In the genomic region with DNA sequence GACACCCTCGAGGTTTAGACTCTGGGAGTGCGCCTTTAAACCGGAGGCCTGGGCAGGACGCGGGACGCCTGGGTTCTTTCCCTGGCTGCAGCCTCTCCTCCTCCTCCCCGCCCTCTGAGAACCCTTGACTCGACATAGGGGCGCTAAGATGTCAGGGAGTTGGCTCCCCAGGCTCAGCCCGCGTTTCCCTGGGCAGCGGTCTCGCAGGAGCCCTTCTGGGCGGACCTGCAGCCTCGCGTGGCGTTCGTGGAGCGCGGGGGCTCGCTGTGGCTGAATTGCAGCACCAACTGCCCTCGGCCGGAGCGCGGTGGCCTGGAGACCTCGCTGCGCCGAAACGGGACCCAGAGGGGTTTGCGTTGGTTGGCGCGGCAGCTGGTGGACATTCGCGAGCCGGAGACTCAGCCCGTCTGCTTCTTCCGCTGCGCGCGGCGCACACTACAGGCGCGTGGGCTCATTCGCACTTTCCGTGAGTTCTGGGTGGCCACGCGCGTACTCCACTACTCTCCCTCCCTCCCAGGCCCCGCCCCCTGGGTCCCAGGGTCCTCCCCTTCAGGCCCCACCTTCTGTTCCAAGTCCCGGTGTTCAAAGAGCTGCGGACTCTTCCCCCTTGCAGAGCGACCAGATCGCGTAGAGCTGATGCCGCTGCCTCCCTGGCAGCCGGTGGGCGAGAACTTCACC, we compare ENCODE assay signal across 1 cellular context.
A peak's percentile ranks its signal among the peaks of the same experiment; 100 is the strongest.
TF ChIP-seq lines count a peak whose summit lies in the region.

No MANE protein-coding gene starts in this region.

TF ChIP-seq in K562, 482 proteins besides CTCF, POLR2A, EP300 and RAD21 (continued from another document and continues in another):
- no peak for TF ChIP-seq PHB (CRISPR knock-in tag; IDR thresholded peaks at IDR 0.05)
- no peak for TF ChIP-seq PRMT5 (CRISPR knock-in tag; IDR thresholded peaks at IDR 0.05)
- peak; percentile 43 for TF ChIP-seq ZNF12 (CRISPR knock-in tag; IDR thresholded peaks at IDR 0.05)
- no peak for TF ChIP-seq USF2 (CRISPR knock-in tag; IDR thresholded peaks at IDR 0.05)
- no peak for TF ChIP-seq MAFK (IDR thresholded peaks at IDR 0.05; ENCODE audit: low read length)
- TF ChIP-seq CTCFL (IDR thresholded peaks at IDR 0.05; ENCODE audit: borderline replicate concordance, insufficient read depth, low read depth, low read length, poor library complexity, severe bottlenecking): no peak
- no peak for TF ChIP-seq ZNF695 (CRISPR knock-in tag; IDR thresholded peaks at IDR 0.05)
- TF ChIP-seq, protein P1, sequence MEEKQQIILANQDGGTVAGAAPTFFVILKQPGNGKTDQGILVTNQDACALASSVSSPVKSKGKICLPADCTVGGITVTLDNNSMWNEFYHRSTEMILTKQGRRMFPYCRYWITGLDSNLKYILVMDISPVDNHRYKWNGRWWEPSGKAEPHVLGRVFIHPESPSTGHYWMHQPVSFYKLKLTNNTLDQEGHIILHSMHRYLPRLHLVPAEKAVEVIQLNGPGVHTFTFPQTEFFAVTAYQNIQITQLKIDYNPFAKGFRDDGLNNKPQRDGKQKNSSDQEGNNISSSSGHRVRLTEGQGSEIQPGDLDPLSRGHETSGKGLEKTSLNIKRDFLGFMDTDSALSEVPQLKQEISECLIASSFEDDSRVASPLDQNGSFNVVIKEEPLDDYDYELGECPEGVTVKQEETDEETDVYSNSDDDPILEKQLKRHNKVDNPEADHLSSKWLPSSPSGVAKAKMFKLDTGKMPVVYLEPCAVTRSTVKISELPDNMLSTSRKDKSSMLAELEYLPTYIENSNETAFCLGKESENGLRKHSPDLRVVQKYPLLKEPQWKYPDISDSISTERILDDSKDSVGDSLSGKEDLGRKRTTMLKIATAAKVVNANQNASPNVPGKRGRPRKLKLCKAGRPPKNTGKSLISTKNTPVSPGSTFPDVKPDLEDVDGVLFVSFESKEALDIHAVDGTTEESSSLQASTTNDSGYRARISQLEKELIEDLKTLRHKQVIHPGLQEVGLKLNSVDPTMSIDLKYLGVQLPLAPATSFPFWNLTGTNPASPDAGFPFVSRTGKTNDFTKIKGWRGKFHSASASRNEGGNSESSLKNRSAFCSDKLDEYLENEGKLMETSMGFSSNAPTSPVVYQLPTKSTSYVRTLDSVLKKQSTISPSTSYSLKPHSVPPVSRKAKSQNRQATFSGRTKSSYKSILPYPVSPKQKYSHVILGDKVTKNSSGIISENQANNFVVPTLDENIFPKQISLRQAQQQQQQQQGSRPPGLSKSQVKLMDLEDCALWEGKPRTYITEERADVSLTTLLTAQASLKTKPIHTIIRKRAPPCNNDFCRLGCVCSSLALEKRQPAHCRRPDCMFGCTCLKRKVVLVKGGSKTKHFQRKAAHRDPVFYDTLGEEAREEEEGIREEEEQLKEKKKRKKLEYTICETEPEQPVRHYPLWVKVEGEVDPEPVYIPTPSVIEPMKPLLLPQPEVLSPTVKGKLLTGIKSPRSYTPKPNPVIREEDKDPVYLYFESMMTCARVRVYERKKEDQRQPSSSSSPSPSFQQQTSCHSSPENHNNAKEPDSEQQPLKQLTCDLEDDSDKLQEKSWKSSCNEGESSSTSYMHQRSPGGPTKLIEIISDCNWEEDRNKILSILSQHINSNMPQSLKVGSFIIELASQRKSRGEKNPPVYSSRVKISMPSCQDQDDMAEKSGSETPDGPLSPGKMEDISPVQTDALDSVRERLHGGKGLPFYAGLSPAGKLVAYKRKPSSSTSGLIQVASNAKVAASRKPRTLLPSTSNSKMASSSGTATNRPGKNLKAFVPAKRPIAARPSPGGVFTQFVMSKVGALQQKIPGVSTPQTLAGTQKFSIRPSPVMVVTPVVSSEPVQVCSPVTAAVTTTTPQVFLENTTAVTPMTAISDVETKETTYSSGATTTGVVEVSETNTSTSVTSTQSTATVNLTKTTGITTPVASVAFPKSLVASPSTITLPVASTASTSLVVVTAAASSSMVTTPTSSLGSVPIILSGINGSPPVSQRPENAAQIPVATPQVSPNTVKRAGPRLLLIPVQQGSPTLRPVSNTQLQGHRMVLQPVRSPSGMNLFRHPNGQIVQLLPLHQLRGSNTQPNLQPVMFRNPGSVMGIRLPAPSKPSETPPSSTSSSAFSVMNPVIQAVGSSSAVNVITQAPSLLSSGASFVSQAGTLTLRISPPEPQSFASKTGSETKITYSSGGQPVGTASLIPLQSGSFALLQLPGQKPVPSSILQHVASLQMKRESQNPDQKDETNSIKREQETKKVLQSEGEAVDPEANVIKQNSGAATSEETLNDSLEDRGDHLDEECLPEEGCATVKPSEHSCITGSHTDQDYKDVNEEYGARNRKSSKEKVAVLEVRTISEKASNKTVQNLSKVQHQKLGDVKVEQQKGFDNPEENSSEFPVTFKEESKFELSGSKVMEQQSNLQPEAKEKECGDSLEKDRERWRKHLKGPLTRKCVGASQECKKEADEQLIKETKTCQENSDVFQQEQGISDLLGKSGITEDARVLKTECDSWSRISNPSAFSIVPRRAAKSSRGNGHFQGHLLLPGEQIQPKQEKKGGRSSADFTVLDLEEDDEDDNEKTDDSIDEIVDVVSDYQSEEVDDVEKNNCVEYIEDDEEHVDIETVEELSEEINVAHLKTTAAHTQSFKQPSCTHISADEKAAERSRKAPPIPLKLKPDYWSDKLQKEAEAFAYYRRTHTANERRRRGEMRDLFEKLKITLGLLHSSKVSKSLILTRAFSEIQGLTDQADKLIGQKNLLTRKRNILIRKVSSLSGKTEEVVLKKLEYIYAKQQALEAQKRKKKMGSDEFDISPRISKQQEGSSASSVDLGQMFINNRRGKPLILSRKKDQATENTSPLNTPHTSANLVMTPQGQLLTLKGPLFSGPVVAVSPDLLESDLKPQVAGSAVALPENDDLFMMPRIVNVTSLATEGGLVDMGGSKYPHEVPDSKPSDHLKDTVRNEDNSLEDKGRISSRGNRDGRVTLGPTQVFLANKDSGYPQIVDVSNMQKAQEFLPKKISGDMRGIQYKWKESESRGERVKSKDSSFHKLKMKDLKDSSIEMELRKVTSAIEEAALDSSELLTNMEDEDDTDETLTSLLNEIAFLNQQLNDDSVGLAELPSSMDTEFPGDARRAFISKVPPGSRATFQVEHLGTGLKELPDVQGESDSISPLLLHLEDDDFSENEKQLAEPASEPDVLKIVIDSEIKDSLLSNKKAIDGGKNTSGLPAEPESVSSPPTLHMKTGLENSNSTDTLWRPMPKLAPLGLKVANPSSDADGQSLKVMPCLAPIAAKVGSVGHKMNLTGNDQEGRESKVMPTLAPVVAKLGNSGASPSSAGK (IDR thresholded peaks at IDR 0.05): peak; percentile 67
- TF ChIP-seq DMBX1 (CRISPR knock-in tag; IDR thresholded peaks at IDR 0.05; ENCODE audit: borderline replicate concordance): no peak
- 0 out of 2 replicates have a peak, but pooled peaks have one; percentile 18 for TF ChIP-seq DEAF1 (CRISPR knock-in tag; IDR thresholded peaks at IDR 0.05)
- TF ChIP-seq MAFF (IDR thresholded peaks at IDR 0.05; ENCODE audit: low read length): no peak
- TF ChIP-seq NR2F6 (CRISPR knock-in tag; IDR thresholded peaks at IDR 0.05): no peak
- TF ChIP-seq, protein P2, sequence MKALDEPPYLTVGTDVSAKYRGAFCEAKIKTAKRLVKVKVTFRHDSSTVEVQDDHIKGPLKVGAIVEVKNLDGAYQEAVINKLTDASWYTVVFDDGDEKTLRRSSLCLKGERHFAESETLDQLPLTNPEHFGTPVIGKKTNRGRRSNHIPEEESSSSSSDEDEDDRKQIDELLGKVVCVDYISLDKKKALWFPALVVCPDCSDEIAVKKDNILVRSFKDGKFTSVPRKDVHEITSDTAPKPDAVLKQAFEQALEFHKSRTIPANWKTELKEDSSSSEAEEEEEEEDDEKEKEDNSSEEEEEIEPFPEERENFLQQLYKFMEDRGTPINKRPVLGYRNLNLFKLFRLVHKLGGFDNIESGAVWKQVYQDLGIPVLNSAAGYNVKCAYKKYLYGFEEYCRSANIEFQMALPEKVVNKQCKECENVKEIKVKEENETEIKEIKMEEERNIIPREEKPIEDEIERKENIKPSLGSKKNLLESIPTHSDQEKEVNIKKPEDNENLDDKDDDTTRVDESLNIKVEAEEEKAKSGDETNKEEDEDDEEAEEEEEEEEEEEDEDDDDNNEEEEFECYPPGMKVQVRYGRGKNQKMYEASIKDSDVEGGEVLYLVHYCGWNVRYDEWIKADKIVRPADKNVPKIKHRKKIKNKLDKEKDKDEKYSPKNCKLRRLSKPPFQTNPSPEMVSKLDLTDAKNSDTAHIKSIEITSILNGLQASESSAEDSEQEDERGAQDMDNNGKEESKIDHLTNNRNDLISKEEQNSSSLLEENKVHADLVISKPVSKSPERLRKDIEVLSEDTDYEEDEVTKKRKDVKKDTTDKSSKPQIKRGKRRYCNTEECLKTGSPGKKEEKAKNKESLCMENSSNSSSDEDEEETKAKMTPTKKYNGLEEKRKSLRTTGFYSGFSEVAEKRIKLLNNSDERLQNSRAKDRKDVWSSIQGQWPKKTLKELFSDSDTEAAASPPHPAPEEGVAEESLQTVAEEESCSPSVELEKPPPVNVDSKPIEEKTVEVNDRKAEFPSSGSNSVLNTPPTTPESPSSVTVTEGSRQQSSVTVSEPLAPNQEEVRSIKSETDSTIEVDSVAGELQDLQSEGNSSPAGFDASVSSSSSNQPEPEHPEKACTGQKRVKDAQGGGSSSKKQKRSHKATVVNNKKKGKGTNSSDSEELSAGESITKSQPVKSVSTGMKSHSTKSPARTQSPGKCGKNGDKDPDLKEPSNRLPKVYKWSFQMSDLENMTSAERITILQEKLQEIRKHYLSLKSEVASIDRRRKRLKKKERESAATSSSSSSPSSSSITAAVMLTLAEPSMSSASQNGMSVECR (CRISPR knock-in tag; IDR thresholded peaks at IDR 0.05): no peak; the same call in 1 of the 2 replicates
- TF ChIP-seq CEBPZ (IDR thresholded peaks at IDR 0.05; ENCODE audit: borderline replicate concordance, low read depth, low read length): no peak
- TF ChIP-seq, protein P3, sequence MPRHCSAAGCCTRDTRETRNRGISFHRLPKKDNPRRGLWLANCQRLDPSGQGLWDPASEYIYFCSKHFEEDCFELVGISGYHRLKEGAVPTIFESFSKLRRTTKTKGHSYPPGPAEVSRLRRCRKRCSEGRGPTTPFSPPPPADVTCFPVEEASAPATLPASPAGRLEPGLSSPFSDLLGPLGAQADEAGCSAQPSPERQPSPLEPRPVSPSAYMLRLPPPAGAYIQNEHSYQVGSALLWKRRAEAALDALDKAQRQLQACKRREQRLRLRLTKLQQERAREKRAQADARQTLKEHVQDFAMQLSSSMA (CRISPR knock-in tag; IDR thresholded peaks at IDR 0.05): no peak
